Comparison of ENCODE assay signal across 15 cellular contexts in the genomic region with DNA sequence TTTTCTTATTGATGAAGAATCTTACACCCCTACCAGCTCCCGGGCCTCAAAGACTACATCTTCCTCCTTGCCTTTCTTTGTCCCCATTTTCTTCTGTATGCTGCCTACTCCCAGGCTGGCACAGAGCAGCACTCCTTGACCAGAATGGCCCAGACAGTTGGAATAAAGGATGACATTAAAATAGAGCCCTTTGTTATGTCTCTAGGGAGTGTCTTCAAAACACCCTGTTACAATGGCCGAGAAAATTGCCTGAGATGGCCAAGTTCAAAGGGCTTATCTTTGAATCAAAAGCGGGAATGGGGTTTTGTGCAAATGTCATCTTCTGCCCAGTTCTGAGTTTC.
DNase-seq lines count a peak whose midpoint lies in the region; ATAC-seq and TF ChIP-seq lines count a peak whose summit lies in the region.
"Had no signal": no experiment of that assay in that cellular context is flagged by ENCODE, and none has a peak within 500 bp of the region (broad histone marks: within the 10 kb centered on the region; RNA-seq: fewer than 3 reads in every experiment).

No MANE protein-coding gene starts in this region.

- H3K27me3 Mint-ChIP-seq in CD14-positive monocyte (ENCODE audit: low read depth in 3 of 3) = peaks cover 0 to 6% (median 0%) of the 10 kb centered on the region in 3 donors
- H3K27me3 Mint-ChIP-seq in activated CD8-positive, alpha-beta memory T cell treated with anti-CD3 and anti-CD28 coated beads, Interleukin-2, amount 10 ng/mL, durations not matched to agents 7 days and 5 days = no peaks in the 10 kb centered on the region

- H3K27me3 ChIP-seq in body of pancreas = no peaks in the 10 kb centered on the region
- H3K27me3 ChIP-seq: pancreas had no signal

- H3K27ac ChIP-seq in body of pancreas = peak overlapping the region in 3 of 4 donors; percentile 5 to 72 (median 43)
- peak overlapping the region in 19 of 21 experiments; percentile 29 to 74 (median 64) for H3K27ac ChIP-seq in skin epidermis

- H3K4me3 Mint-ChIP-seq in CD14-positive monocyte = peak overlapping the region in 1 of 2 donors; percentile 48
- H3K4me3 Mint-ChIP-seq in activated CD8-positive, alpha-beta memory T cell treated with anti-CD3 and anti-CD28 coated beads, Interleukin-2, amount 10 ng/mL, durations not matched to agents 7 days and 5 days = no peak overlapping the region
- H3K4me3 Mint-ChIP-seq: activated naive CD4-positive, alpha-beta T cell treated with anti-CD3 and anti-CD28 coated beads for 36 hours had no signal

- H3K36me3 Mint-ChIP-seq in CD14-positive monocyte = peaks cover 5 to 14% of the 10 kb centered on the region in 2 donors
- H3K36me3 Mint-ChIP-seq in activated CD8-positive, alpha-beta memory T cell treated with anti-CD3 and anti-CD28 coated beads, Interleukin-2, amount 10 ng/mL, durations not matched to agents 7 days and 5 days = no peaks in the 10 kb centered on the region

- H3K4me1 ChIP-seq in body of pancreas = peaks cover 6% of the 10 kb centered on the region

- H3K4me1 Mint-ChIP-seq in CD14-positive monocyte = peaks cover 81% of the 10 kb centered on the region
- H3K4me1 Mint-ChIP-seq in activated CD8-positive, alpha-beta memory T cell treated with anti-CD3 and anti-CD28 coated beads, Interleukin-2, amount 10 ng/mL, durations not matched to agents 7 days and 5 days = peaks cover 3% of the 10 kb centered on the region

- DNase-seq in CD14-positive monocyte (ENCODE audit: low spot score) (no peak), body of pancreas (no peak), left lobe of liver (ENCODE audit: low spot score) (peak; percentile 35), NCI-H748 treated with DMSO at 0.1 percent for 48 hours (lab: John Stamatoyannopoulos, UW) (no peak)
- DNase-seq in activated CD8-positive, alpha-beta memory T cell treated with anti-CD3 and anti-CD28 coated beads, Interleukin-2, amount 10 ng/mL, durations not matched to agents 7 days and 5 days = no peak
- DNase-seq: activated CD8-positive, alpha-beta memory T cell treated with anti-CD3 and anti-CD28 coated beads, Interleukin-2, amount 50 U/mL, for 4 hours; activated naive CD4-positive, alpha-beta T cell treated with anti-CD3 and anti-CD28 coated beads for 36 hours; effector CD8-positive, alpha-beta T cell; MM.1S; NCI-H2081 treated with DMSO at 0.1 percent for 48 hours had no signal

- H3K4me3 ChIP-seq in body of pancreas (no peak overlapping the region), skin epidermis (no peak overlapping the region)
- H3K4me3 ChIP-seq: pancreas had no signal

- CTCF ChIA-PET in activated CD8-positive, alpha-beta memory T cell treated with anti-CD3 and anti-CD28 coated beads, Interleukin-2, amount 10 ng/mL, durations not matched to agents 7 days and 5 days (lab: Charles Lee) = no interaction called here

- ATAC-seq in body of pancreas (no peak), left lobe of liver (no peak), HG02840 (IDR thresholded peaks at IDR 0.05; ENCODE audit: low FRiP score, unreplicated experiment) (no peak), GM18909 (IDR thresholded peaks at IDR 0.05; ENCODE audit: poor library complexity, unreplicated experiment) (no peak)
- ATAC-seq in activated CD8-positive, alpha-beta memory T cell treated with anti-CD3 and anti-CD28 coated beads, Interleukin-2, amount 10 ng/mL, durations not matched to agents 7 days and 5 days = no peak
- ATAC-seq: activated CD4-positive, CD25-positive, alpha-beta regulatory T cell treated with anti-CD3 and anti-CD28 coated beads, Interleukin-2, amount 50 U/mL, for 24 hours had no signal

- no peaks in the 10 kb centered on the region for H3K9me3 ChIP-seq in body of pancreas
- H3K9me3 ChIP-seq: pancreas had no signal

- H3K9me3 Mint-ChIP-seq in CD14-positive monocyte = peaks cover 0 to 3% (median 2%) of the 10 kb centered on the region in 7 donors
- no peaks in the 10 kb centered on the region for H3K9me3 Mint-ChIP-seq in activated CD8-positive, alpha-beta memory T cell treated with anti-CD3 and anti-CD28 coated beads, Interleukin-2, amount 10 ng/mL, durations not matched to agents 7 days and 5 days (ENCODE audit: low read depth)
- H3K9me3 Mint-ChIP-seq: activated naive CD4-positive, alpha-beta T cell treated with anti-CD3 and anti-CD28 coated beads for 36 hours had no signal

- no peaks in the 10 kb centered on the region for H3K36me3 ChIP-seq in body of pancreas (replicated peaks in 1 of 2; ENCODE audit: insufficient read depth in 1 of 2, low read depth in 2 of 2)
- H3K36me3 ChIP-seq: pancreas had no signal

- no peak for TF ChIP-seq POLR2A in body of pancreas (IDR thresholded peaks at IDR 0.05)

- H3K27ac Mint-ChIP-seq in CD14-positive monocyte = peak overlapping the region; percentile 99 to 100 (median 100)
- no peak overlapping the region for H3K27ac Mint-ChIP-seq in activated CD8-positive, alpha-beta memory T cell treated with anti-CD3 and anti-CD28 coated beads, Interleukin-2, amount 10 ng/mL, durations not matched to agents 7 days and 5 days
- H3K27ac Mint-ChIP-seq: activated naive CD4-positive, alpha-beta T cell treated with anti-CD3 and anti-CD28 coated beads for 36 hours had no signal

- WGBS in body of pancreas, 2 donors = 89 to 90% methylated on average over 3 of the region's 3 CpGs

- no peak for TF ChIP-seq CTCF in CD14-positive monocyte (IDR thresholded peaks at IDR 0.05)
- no peak for TF ChIP-seq CTCF in body of pancreas (IDR thresholded peaks at IDR 0.05)

- intact Hi-C loops in CD14-positive monocyte (cut with micrococcal nuclease) = loop anchor here in 1 of 2 donors (5.0 to 10.0 kb wide), 2 partner anchors 47 to 120 kb away; no protein-coding TSS in a partner anchor
- intact Hi-C loops in body of pancreas (cut with DNase I) = no loop called here
